6 cellular contexts compared by ENCODE assay signal in the genomic region with DNA sequence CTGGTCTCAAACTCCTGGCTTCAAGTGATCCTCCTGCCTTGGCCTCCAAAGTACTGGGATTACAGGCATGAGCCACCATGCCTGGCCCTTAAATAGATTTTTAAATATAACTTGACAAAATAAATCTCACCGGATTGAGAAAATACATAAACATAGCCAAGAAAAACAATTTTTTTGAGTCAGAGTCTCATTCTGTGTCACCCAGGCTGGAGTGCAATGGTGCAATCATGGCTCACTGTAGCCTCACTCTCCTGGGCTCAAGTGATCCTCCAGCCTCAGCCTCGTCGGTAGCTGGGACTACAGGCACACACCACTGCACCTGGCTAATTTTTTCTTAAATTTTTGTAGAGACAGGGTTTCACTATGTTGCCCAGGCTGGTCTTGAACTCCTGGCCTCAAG.
DNase-seq lines count a peak whose midpoint lies in the region; TF ChIP-seq lines count a peak whose summit lies in the region.
"Not testable (repeated sequence)": the region's sequence is repeated elsewhere in the genome, so short reads cannot be mapped to it uniquely, and the experiment has no call there.

No MANE protein-coding gene starts in this region.

- peak overlapping the region; percentile 69 for H3K4me2 ChIP-seq in SU-DHL-6 (ENCODE audit: low read depth, low read length, poor library complexity, severe bottlenecking)

- H3K9me2 ChIP-seq in SU-DHL-6 (replicated peaks; ENCODE audit: insufficient read depth, low read length) = not testable (repeated sequence)

- H3K9ac ChIP-seq in SU-DHL-6 (ENCODE audit: low read length) = peak overlapping the region; percentile 21; the same call in 1 of the 2 replicates

- not testable (repeated sequence) for H3K4me1 Mint-ChIP-seq in MCF 10A (ENCODE audit: insufficient read depth, unreplicated experiment)

- H3K27me3 ChIP-seq in MG63; SU-DHL-6 (ENCODE audit: low read length): not testable (repeated sequence)

- intact Hi-C loops in MCF 10A (cut with micrococcal nuclease) = not testable (repeated sequence)

- peak overlapping the region; percentile 97 for H3K27ac ChIP-seq in SU-DHL-6 (ENCODE audit: low read depth, low read length)

- BruUV-seq in MCF 10A (replicated peaks; lab: Mats Ljungman, UMichigan) = not testable (repeated sequence)

- DNase-seq in ELR (ENCODE audit: low read depth) (peak; percentile 29), MG63 (peak; percentile 22), MCF 10A (ENCODE audit: unreplicated experiment) (peak; percentile 40), fibroblast of mammary gland (ENCODE audit: low read depth) (peak; percentile 57), iris pigment epithelial cell (ENCODE audit: low read depth) (peak; percentile 38)

- H3K4me3 ChIP-seq in MG63; SU-DHL-6 (ENCODE audit: insufficient read depth, low read length, poor library complexity, severe bottlenecking); fibroblast of mammary gland (ENCODE audit: control insufficient read depth, low read depth, low read length): not testable (repeated sequence)

- not testable (repeated sequence) for H3K9me3 Mint-ChIP-seq in MCF 10A (ENCODE audit: unreplicated experiment)

- H3F3A ChIP-seq in SU-DHL-6 (ENCODE audit: insufficient read depth) = peaks cover 86% of the 10 kb centered on the region

- H3K79me2 ChIP-seq in SU-DHL-6 (ENCODE audit: insufficient read depth, low read length) = not testable (repeated sequence)

- H3K27ac Mint-ChIP-seq in MCF 10A (ENCODE audit: low read depth, unreplicated experiment) = not testable (repeated sequence)

- POLR2A ChIA-PET in MCF 10A (lab: Yijun Ruan, JAX) = interaction anchor here (0.7 kb wide), 1 partner anchor 12 kb away, joined by 5 read pairs; no protein-coding TSS in a partner anchor

- not testable (repeated sequence) for H2AFZ ChIP-seq in SU-DHL-6 (ENCODE audit: low read depth, low read length, severe bottlenecking)

- peaks cover 20% of the 10 kb centered on the region for H3K36me3 Mint-ChIP-seq in MCF 10A (ENCODE audit: insufficient read depth, unreplicated experiment)

- not testable (repeated sequence) for H4K20me1 ChIP-seq in SU-DHL-6 (ENCODE audit: low read depth, low read length)

- H3K27me3 Mint-ChIP-seq in MCF 10A (ENCODE audit: insufficient read depth, unreplicated experiment) = not testable (repeated sequence)

- CTCF ChIA-PET in MCF 10A (lab: Yijun Ruan, JAX) = interaction anchor here (0.6 to 1.3 kb wide), 4 partner anchors 12 to 222 kb away, joined by 3 read pairs; no protein-coding TSS in a partner anchor

- H3K36me3 ChIP-seq in MG63 = peaks cover 25% of the 10 kb centered on the region
- peaks cover 13% of the 10 kb centered on the region; the same call in 1 of the 2 replicates for H3K36me3 ChIP-seq in SU-DHL-6 (ENCODE audit: low read length)

- not testable (repeated sequence) for H3K9me3 ChIP-seq in MG63; SU-DHL-6 (ENCODE audit: insufficient read depth, low read length)

- TF ChIP-seq CTCF in SU-DHL-6 (IDR thresholded peaks at IDR 0.05; ENCODE audit: insufficient read depth, low read length, poor library complexity, severe bottlenecking); MCF 10A (IDR thresholded peaks at IDR 0.05; ENCODE audit: unreplicated experiment); fibroblast of mammary gland (conservative IDR thresholded peaks at IDR 0.05; ENCODE audit: control insufficient read depth, insufficient read depth, low read depth, low read length): not testable (repeated sequence)

- not testable (repeated sequence) for H3K4me3 Mint-ChIP-seq in MCF 10A (ENCODE audit: unreplicated experiment)
